In the genomic region with DNA sequence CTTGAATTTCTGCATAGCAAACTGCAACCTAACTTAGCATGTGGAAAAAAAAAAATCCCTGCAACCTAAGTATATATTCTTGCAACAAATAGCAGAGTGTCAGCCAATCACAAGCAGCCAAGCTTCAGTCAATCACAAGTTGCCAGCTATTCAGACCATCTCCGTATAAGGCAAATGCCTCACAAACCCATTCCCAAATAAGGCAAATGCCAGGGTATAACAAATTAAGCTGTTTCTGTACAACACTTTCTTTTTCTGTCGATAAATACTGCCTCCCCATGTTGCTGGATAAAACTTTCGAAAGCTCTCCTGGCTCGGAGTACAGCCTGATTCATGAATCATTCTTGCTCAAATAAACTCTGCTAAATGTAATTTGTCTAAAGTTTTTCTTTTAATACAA, we compare ENCODE assay signal across 1 cellular context.
TF ChIP-seq lines count a peak whose summit lies in the region.

No MANE protein-coding gene starts in this region.

TF ChIP-seq in HepG2, 621 proteins besides CTCF, POLR2A, EP300 and RAD21:
- TF ChIP-seq SRF (IDR thresholded peaks at IDR 0.05; ENCODE audit: low read depth, low read length): peak; percentile 65; the same call in 1 of the 2 replicates
- TF ChIP-seq, protein P1, sequence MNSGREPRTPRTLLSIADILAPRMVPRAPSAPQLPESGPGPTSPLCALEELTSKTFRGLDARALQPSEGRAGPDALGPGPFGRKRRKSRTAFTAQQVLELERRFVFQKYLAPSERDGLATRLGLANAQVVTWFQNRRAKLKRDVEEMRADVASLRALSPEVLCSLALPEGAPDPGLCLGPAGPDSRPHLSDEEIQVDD (CRISPR knock-in tag; IDR thresholded peaks at IDR 0.05; ENCODE audit: borderline replicate concordance): no peak
